1 cellular context compared by ENCODE assay signal in genomic region chr11:123741159-123741951, GRCh38.
TF ChIP-seq lines count a peak whose summit lies in the region.

TSS of gene ZNF202 (minus strand) at chr11:123741660. CDS start at chr11:123730888, 10,772 bp downstream.

TF ChIP-seq in HepG2, 621 proteins besides CTCF, POLR2A, EP300 and RAD21 (continued from another document and continues in another):
- TF ChIP-seq ZNF792 (CRISPR knock-in tag; IDR thresholded peaks at IDR 0.05) = 0 out of 2 replicates have a peak, but pooled peaks have one; percentile 60
- TF ChIP-seq ZNF556 (CRISPR knock-in tag; IDR thresholded peaks at IDR 0.05; ENCODE audit: borderline replicate concordance) = 0 out of 2 replicates have a peak, but pooled peaks have one; percentile 26
- 0 out of 2 replicates have a peak, but pooled peaks have one; percentile 25 for TF ChIP-seq ZSCAN25 (CRISPR knock-in tag; IDR thresholded peaks at IDR 0.05)
- TF ChIP-seq ELF1 (CRISPR knock-in tag; IDR thresholded peaks at IDR 0.05) = peak; percentile 86
- peak; percentile 90; the same call in 1 of the 2 replicates for TF ChIP-seq SIN3A (IDR thresholded peaks at IDR 0.05; ENCODE audit: borderline replicate concordance, low read depth, low read length)
- TF ChIP-seq, protein P1, sequence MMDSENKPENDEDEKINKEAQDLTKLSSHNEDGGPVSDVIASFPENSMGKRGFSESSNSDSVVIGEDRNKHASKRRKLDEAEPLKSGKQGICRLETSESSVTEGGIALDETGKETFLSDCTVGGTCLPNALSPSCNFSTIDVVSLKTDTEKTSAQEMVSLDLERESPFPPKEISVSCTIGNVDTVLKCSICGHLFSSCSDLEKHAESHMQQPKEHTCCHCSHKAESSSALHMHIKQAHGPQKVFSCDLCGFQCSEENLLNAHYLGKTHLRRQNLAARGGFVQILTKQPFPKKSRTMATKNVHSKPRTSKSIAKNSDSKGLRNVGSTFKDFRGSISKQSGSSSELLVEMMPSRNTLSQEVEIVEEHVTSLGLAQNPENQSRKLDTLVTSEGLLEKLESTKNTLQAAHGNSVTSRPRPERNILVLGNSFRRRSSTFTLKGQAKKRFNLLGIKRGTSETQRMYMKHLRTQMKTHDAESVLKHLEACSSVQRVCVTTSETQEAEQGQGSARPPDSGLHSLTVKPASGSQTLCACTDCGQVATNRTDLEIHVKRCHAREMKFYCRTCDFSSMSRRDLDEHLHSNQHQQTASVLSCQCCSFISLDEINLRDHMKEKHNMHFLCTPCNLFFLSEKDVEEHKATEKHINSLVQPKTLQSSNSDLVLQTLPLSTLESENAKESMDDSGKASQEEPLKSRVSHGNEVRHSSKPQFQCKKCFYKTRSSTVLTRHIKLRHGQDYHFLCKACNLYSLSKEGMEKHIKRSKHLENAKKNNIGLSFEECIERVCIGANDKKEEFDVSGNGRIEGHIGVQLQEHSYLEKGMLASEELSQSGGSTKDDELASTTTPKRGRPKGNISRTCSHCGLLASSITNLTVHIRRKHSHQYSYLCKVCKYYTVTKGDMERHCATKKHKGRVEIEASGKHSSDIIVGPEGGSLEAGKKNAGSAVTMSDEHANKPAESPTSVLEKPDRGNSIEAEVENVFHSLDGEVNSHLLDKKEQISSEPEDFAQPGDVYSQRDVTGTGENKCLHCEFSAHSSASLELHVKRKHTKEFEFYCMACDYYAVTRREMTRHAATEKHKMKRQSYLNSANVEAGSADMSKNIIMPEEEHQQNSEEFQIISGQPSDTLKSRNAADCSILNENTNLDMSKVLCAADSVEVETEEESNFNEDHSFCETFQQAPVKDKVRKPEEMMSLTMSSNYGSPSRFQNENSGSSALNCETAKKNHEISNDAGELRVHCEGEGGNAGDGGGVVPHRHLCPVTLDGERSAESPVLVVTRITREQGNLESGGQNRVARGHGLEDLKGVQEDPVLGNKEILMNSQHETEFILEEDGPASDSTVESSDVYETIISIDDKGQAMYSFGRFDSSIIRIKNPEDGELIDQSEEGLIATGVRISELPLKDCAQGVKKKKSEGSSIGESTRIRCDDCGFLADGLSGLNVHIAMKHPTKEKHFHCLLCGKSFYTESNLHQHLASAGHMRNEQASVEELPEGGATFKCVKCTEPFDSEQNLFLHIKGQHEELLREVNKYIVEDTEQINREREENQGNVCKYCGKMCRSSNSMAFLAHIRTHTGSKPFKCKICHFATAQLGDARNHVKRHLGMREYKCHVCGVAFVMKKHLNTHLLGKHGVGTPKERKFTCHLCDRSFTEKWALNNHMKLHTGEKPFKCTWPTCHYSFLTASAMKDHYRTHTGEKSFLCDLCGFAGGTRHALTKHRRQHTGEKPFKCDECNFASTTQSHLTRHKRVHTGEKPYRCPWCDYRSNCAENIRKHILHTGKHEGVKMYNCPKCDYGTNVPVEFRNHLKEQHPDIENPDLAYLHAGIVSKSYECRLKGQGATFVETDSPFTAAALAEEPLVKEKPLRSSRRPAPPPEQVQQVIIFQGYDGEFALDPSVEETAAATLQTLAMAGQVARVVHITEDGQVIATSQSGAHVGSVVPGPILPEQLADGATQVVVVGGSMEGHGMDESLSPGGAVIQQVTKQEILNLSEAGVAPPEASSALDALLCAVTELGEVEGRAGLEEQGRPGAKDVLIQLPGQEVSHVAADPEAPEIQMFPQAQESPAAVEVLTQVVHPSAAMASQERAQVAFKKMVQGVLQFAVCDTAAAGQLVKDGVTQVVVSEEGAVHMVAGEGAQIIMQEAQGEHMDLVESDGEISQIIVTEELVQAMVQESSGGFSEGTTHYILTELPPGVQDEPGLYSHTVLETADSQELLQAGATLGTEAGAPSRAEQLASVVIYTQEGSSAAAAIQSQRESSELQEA (CRISPR knock-in tag; IDR thresholded peaks at IDR 0.05; ENCODE audit: not compliant biosample characterization) = no peak
- no peak for TF ChIP-seq JUN (CRISPR knock-in tag; IDR thresholded peaks at IDR 0.05)
- peak; percentile 66 for TF ChIP-seq POLR2AphosphoS5 (IDR thresholded peaks at IDR 0.05; ENCODE audit: low read depth, low read length)
- TF ChIP-seq, protein P2, sequence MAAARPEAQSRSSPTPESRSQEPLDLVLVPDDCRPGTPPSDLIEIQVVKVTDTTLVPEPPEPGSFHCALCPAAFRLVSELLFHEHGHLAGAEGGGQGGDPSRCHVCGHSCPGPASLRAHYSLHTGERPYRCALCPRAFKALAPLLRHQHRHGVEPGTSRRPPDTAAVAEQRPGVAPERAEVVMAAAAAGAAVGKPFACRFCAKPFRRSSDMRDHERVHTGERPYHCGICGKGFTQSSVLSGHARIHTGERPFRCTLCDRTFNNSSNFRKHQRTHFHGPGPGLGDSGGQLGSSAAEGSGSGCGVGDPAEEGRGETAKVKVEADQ (CRISPR knock-in tag; IDR thresholded peaks at IDR 0.05; ENCODE audit: borderline replicate concordance) = no peak; the same call in 1 of the 2 replicates
- TF ChIP-seq ZBTB2 (CRISPR knock-in tag; IDR thresholded peaks at IDR 0.05; ENCODE audit: low read depth) = no peak; the same call in 1 of the 2 replicates
- no peak for TF ChIP-seq MED8 (CRISPR knock-in tag; IDR thresholded peaks at IDR 0.05; ENCODE audit: insufficient replicate concordance)
- no peak for TF ChIP-seq ZNF597 (CRISPR knock-in tag; IDR thresholded peaks at IDR 0.05)
- no peak for TF ChIP-seq SNRNP70 (IDR thresholded peaks at IDR 0.05; ENCODE audit: low read depth, low read length)
- TF ChIP-seq RAD51 (IDR thresholded peaks at IDR 0.05; ENCODE audit: borderline replicate concordance) = 0 out of 2 replicates have a peak, but pooled peaks have one; percentile 12
- TF ChIP-seq HOXA9 (CRISPR knock-in tag; IDR thresholded peaks at IDR 0.05; ENCODE audit: borderline replicate concordance) = no peak
- TF ChIP-seq ZMYM3 (CRISPR knock-in tag; IDR thresholded peaks at IDR 0.05) = no peak
- TF ChIP-seq MED13 (CRISPR knock-in tag; IDR thresholded peaks at IDR 0.05) = peak; percentile 49; the same call in 1 of the 2 replicates
- TF ChIP-seq ZNF496 (CRISPR knock-in tag; IDR thresholded peaks at IDR 0.05; ENCODE audit: insufficient replicate concordance) = no peak
- TF ChIP-seq ZNF326 (CRISPR knock-in tag; IDR thresholded peaks at IDR 0.05; ENCODE audit: borderline replicate concordance) = no peak
- no peak for TF ChIP-seq FIP1L1 (IDR thresholded peaks at IDR 0.05; ENCODE audit: borderline replicate concordance, insufficient read depth, low read depth, low read length)
- no peak for TF ChIP-seq CEBPB (IDR thresholded peaks at IDR 0.05; ENCODE audit: borderline replicate concordance, low read depth, low read length)
- TF ChIP-seq, protein P3, sequence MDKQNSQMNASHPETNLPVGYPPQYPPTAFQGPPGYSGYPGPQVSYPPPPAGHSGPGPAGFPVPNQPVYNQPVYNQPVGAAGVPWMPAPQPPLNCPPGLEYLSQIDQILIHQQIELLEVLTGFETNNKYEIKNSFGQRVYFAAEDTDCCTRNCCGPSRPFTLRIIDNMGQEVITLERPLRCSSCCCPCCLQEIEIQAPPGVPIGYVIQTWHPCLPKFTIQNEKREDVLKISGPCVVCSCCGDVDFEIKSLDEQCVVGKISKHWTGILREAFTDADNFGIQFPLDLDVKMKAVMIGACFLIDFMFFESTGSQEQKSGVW (CRISPR knock-in tag; IDR thresholded peaks at IDR 0.05; ENCODE audit: borderline replicate concordance) = no peak
- TF ChIP-seq ZNF749 (CRISPR knock-in tag; IDR thresholded peaks at IDR 0.05; ENCODE audit: borderline replicate concordance) = no peak; the same call in 1 of the 2 replicates
- TF ChIP-seq ZNF276 (CRISPR knock-in tag; IDR thresholded peaks at IDR 0.05; ENCODE audit: low read depth) = no peak
- TF ChIP-seq, protein P4, sequence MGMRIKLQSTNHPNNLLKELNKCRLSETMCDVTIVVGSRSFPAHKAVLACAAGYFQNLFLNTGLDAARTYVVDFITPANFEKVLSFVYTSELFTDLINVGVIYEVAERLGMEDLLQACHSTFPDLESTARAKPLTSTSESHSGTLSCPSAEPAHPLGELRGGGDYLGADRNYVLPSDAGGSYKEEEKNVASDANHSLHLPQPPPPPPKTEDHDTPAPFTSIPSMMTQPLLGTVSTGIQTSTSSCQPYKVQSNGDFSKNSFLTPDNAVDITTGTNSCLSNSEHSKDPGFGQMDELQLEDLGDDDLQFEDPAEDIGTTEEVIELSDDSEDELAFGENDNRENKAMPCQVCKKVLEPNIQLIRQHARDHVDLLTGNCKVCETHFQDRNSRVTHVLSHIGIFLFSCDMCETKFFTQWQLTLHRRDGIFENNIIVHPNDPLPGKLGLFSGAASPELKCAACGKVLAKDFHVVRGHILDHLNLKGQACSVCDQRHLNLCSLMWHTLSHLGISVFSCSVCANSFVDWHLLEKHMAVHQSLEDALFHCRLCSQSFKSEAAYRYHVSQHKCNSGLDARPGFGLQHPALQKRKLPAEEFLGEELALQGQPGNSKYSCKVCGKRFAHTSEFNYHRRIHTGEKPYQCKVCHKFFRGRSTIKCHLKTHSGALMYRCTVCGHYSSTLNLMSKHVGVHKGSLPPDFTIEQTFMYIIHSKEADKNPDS (CRISPR knock-in tag; IDR thresholded peaks at IDR 0.05) = no peak
- TF ChIP-seq RNF219 (CRISPR knock-in tag; IDR thresholded peaks at IDR 0.05) = no peak
- no peak for TF ChIP-seq ZNF354B (CRISPR knock-in tag; IDR thresholded peaks at IDR 0.05)
- 0 out of 2 replicates have a peak, but pooled peaks have one; percentile 63 for TF ChIP-seq IRF9 (CRISPR knock-in tag; IDR thresholded peaks at IDR 0.05; ENCODE audit: borderline replicate concordance)
- peak; percentile 51 for TF ChIP-seq AGO1 (IDR thresholded peaks at IDR 0.05; ENCODE audit: low read depth, low read length, poor library complexity, severe bottlenecking)
- TF ChIP-seq NFATC3 (CRISPR knock-in tag; IDR thresholded peaks at IDR 0.05) = no peak
- TF ChIP-seq E2F2 (CRISPR knock-in tag; IDR thresholded peaks at IDR 0.05; ENCODE audit: borderline replicate concordance) = no peak
- TF ChIP-seq SMARCE1 (IDR thresholded peaks at IDR 0.05; ENCODE audit: borderline replicate concordance) = no peak
